ENCODE assay signal across 1 cellular context in the genomic region with DNA sequence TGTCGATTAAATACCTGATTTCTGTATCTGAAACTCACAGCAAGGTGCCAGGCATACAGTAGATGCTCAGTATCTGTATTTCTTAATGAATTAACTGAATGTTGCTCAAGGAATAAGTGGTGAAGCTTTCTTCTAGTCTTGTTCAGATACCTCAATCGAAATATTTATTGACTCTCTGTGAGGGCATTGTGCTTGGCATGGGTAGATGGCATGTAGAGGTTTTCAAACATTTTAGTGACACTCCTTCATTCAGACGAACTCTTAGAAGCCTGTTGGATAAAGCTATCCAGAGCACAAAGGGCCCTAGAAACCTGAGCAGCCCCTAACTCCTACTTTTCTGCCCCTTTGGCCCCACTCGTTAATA.
TF ChIP-seq lines count a peak whose summit lies in the region.

No MANE protein-coding gene starts in this region.

TF ChIP-seq in HCT116, 20 proteins besides CTCF, POLR2A, EP300 and RAD21 (continued from another document):
- TF ChIP-seq ZBTB33 (IDR thresholded peaks at IDR 0.05; ENCODE audit: extremely low read depth, insufficient replicate concordance, low read length), result no peak
- no peak for TF ChIP-seq EZH2phosphoT487 (IDR thresholded peaks at IDR 0.05; ENCODE audit: borderline replicate concordance)
- TF ChIP-seq TCF7L2 (IDR thresholded peaks at IDR 0.05; ENCODE audit: borderline replicate concordance, extremely low read depth, insufficient read depth, insufficient read length), result no peak
- TF ChIP-seq SRF (IDR thresholded peaks at IDR 0.05; ENCODE audit: low read depth), result no peak
- no peak for TF ChIP-seq JUND (IDR thresholded peaks at IDR 0.05)
- TF ChIP-seq EGR1 (IDR thresholded peaks at IDR 0.05; ENCODE audit: low read depth), result no peak
- no peak for TF ChIP-seq CBX3 (IDR thresholded peaks at IDR 0.05; ENCODE audit: low read depth)
- no peak for TF ChIP-seq SP1 (IDR thresholded peaks at IDR 0.05; ENCODE audit: low read depth)
- no peak for TF ChIP-seq CEBPB (IDR thresholded peaks at IDR 0.05; ENCODE audit: low read depth)
- no peak for TF ChIP-seq YY1 (IDR thresholded peaks at IDR 0.05; ENCODE audit: extremely low read depth, insufficient replicate concordance, low read depth, low read length)
- no peak for TF ChIP-seq ELF1 (IDR thresholded peaks at IDR 0.05; ENCODE audit: borderline replicate concordance, low read depth)
